1 cellular context compared by ENCODE assay signal in the genomic region with DNA sequence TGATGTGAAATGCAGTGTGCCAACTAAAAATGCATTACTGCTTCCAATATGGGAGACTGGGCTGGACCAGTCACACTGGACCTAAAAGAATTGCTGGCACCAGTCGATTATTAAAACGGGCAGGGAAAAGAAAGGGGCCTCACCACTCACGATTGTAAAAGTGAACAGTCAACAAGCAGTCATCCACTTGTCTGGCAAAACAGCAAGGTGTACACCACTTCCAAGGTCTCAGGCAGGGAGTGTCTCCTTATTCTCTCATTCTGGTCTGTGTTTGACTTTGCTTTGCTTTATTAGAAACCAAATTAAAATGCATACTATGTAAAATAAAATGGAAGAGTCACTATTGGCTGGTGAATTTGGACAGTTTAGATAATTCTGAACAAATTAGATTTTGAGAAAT.
TF ChIP-seq lines count a peak whose summit lies in the region.

No MANE protein-coding gene starts in this region.

TF ChIP-seq in GM23338, 12 proteins besides CTCF, POLR2A, EP300 and RAD21 (continued from another document):
- TF ChIP-seq, protein P1, sequence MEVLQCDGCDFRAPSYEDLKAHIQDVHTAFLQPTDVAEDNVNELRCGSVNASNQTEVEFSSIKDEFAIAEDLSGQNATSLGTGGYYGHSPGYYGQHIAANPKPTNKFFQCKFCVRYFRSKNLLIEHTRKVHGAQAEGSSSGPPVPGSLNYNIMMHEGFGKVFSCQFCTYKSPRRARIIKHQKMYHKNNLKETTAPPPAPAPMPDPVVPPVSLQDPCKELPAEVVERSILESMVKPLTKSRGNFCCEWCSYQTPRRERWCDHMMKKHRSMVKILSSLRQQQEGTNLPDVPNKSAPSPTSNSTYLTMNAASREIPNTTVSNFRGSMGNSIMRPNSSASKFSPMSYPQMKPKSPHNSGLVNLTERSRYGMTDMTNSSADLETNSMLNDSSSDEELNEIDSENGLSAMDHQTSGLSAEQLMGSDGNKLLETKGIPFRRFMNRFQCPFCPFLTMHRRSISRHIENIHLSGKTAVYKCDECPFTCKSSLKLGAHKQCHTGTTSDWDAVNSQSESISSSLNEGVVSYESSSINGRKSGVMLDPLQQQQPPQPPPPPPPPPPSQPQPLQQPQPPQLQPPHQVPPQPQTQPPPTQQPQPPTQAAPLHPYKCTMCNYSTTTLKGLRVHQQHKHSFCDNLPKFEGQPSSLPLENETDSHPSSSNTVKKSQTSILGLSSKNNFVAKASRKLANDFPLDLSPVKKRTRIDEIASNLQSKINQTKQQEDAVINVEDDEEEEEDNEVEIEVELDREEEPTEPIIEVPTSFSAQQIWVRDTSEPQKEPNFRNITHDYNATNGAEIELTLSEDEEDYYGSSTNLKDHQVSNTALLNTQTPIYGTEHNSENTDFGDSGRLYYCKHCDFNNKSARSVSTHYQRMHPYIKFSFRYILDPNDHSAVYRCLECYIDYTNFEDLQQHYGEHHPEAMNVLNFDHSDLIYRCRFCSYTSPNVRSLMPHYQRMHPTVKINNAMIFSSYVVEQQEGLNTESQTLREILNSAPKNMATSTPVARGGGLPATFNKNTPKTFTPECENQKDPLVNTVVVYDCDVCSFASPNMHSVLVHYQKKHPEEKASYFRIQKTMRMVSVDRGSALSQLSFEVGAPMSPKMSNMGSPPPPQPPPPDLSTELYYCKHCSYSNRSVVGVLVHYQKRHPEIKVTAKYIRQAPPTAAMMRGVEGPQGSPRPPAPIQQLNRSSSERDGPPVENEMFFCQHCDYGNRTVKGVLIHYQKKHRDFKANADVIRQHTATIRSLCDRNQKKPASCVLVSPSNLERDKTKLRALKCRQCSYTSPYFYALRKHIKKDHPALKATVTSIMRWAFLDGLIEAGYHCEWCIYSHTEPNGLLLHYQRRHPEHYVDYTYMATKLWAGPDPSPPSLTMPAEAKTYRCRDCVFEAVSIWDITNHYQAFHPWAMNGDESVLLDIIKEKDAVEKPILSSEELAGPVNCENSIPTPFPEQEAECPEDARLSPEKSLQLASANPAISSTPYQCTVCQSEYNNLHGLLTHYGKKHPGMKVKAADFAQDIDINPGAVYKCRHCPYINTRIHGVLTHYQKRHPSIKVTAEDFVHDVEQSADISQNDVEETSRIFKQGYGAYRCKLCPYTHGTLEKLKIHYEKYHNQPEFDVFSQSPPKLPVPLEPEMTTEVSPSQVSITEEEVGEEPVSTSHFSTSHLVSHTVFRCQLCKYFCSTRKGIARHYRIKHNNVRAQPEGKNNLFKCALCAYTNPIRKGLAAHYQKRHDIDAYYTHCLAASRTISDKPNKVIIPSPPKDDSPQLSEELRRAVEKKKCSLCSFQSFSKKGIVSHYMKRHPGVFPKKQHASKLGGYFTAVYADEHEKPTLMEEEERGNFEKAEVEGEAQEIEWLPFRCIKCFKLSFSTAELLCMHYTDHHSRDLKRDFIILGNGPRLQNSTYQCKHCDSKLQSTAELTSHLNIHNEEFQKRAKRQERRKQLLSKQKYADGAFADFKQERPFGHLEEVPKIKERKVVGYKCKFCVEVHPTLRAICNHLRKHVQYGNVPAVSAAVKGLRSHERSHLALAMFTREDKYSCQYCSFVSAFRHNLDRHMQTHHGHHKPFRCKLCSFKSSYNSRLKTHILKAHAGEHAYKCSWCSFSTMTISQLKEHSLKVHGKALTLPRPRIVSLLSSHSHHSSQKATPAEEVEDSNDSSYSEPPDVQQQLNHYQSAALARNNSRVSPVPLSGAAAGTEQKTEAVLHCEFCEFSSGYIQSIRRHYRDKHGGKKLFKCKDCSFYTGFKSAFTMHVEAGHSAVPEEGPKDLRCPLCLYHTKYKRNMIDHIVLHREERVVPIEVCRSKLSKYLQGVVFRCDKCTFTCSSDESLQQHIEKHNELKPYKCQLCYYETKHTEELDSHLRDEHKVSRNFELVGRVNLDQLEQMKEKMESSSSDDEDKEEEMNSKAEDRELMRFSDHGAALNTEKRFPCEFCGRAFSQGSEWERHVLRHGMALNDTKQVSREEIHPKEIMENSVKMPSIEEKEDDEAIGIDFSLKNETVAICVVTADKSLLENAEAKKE (CRISPR knock-in tag; IDR thresholded peaks at IDR 0.05) = no peak
- TF ChIP-seq NANOG (IDR thresholded peaks at IDR 0.05; ENCODE audit: borderline replicate concordance) = no peak
- TF ChIP-seq POLR2AphosphoS5 (IDR thresholded peaks at IDR 0.05; ENCODE audit: low read depth) = no peak
- TF ChIP-seq EZH2phosphoT487 (IDR thresholded peaks at IDR 0.05; ENCODE audit: unreplicated experiment) = no peak
- TF ChIP-seq JUNB (IDR thresholded peaks at IDR 0.05; ENCODE audit: unreplicated experiment) = no peak
- no peak for TF ChIP-seq EZH2 (IDR thresholded peaks at IDR 0.05; ENCODE audit: low read depth, unreplicated experiment)
- TF ChIP-seq ZNF114 (CRISPR knock-in tag; IDR thresholded peaks at IDR 0.05) = no peak
- TF ChIP-seq, protein P2, sequence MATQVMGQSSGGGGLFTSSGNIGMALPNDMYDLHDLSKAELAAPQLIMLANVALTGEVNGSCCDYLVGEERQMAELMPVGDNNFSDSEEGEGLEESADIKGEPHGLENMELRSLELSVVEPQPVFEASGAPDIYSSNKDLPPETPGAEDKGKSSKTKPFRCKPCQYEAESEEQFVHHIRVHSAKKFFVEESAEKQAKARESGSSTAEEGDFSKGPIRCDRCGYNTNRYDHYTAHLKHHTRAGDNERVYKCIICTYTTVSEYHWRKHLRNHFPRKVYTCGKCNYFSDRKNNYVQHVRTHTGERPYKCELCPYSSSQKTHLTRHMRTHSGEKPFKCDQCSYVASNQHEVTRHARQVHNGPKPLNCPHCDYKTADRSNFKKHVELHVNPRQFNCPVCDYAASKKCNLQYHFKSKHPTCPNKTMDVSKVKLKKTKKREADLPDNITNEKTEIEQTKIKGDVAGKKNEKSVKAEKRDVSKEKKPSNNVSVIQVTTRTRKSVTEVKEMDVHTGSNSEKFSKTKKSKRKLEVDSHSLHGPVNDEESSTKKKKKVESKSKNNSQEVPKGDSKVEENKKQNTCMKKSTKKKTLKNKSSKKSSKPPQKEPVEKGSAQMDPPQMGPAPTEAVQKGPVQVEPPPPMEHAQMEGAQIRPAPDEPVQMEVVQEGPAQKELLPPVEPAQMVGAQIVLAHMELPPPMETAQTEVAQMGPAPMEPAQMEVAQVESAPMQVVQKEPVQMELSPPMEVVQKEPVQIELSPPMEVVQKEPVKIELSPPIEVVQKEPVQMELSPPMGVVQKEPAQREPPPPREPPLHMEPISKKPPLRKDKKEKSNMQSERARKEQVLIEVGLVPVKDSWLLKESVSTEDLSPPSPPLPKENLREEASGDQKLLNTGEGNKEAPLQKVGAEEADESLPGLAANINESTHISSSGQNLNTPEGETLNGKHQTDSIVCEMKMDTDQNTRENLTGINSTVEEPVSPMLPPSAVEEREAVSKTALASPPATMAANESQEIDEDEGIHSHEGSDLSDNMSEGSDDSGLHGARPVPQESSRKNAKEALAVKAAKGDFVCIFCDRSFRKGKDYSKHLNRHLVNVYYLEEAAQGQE (IDR thresholded peaks at IDR 0.05; ENCODE audit: unreplicated experiment) = no peak
- TF ChIP-seq, protein P3, sequence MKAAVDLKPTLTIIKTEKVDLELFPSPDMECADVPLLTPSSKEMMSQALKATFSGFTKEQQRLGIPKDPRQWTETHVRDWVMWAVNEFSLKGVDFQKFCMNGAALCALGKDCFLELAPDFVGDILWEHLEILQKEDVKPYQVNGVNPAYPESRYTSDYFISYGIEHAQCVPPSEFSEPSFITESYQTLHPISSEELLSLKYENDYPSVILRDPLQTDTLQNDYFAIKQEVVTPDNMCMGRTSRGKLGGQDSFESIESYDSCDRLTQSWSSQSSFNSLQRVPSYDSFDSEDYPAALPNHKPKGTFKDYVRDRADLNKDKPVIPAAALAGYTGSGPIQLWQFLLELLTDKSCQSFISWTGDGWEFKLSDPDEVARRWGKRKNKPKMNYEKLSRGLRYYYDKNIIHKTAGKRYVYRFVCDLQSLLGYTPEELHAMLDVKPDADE (IDR thresholded peaks at IDR 0.05) = no peak
- TF ChIP-seq STAT1 (IDR thresholded peaks at IDR 0.05; ENCODE audit: unreplicated experiment) = no peak
